ENCODE assay signal across 1 cellular context in the genomic region with DNA sequence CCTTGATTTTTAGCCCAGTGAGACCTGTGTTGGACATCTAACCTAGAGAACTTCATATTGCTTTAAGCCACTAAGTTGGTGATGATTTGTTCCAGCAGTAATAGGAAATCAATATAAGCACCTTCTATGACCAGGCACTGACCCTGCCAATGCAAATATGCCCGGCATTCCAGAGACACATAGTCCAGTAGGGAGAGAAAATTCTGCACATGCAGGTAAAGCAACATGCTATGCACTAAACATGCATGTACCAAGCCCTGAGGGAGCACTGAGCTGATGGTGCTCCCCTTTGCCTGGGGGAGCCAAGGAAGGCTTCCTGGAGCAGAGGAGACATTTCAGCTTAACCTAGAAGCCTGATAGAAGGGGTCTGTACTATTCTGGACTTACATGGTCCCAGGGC.
A peak's percentile ranks its signal among the peaks of the same experiment; 100 is the strongest.
TF ChIP-seq lines count a peak whose summit lies in the region.

No MANE protein-coding gene starts in this region.

TF ChIP-seq in liver, 16 proteins besides CTCF, POLR2A, EP300 and RAD21 (continued from another document):
- TF ChIP-seq SP1 (IDR thresholded peaks at IDR 0.05) (peak; percentile 26), HNF4A (conservative IDR thresholded peaks at IDR 0.05) (peak; percentile 43 to 59), RXRA (IDR thresholded peaks at IDR 0.05) (peak; percentile 51 to 54), FOXA2 (IDR thresholded peaks at IDR 0.05) (peak; percentile 52), FOXA1 (IDR thresholded peaks at IDR 0.05) (peak; percentile 7), EGR1 (IDR thresholded peaks at IDR 0.05; ENCODE audit: low read depth in 2 of 2) (no peak)
- TF ChIP-seq, protein P1, sequence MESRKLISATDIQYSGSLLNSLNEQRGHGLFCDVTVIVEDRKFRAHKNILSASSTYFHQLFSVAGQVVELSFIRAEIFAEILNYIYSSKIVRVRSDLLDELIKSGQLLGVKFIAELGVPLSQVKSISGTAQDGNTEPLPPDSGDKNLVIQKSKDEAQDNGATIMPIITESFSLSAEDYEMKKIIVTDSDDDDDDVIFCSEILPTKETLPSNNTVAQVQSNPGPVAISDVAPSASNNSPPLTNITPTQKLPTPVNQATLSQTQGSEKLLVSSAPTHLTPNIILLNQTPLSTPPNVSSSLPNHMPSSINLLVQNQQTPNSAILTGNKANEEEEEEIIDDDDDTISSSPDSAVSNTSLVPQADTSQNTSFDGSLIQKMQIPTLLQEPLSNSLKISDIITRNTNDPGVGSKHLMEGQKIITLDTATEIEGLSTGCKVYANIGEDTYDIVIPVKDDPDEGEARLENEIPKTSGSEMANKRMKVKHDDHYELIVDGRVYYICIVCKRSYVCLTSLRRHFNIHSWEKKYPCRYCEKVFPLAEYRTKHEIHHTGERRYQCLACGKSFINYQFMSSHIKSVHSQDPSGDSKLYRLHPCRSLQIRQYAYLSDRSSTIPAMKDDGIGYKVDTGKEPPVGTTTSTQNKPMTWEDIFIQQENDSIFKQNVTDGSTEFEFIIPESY (IDR thresholded peaks at IDR 0.05): peak; percentile 35
